ENCODE assay signal across 20 cellular contexts in the genomic region with DNA sequence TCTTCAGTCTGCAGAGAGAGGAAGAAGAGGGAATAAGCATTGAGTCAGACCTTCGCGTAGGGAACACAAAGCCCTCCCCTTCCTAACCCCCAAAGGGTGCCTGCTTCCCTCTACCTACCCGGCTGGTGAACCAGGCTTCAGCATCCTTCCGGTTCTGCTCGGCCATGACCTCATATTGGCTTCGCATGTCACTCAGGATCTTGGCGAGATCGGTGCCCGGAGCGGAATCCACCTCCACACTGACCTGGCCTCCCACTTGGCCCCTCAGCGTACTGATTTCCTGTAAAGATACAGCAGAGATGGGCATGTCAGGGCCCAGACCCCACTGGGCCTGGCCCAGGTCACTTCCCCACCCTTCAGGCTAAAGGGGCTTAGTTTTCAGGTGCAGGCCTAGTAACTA. TPM values are rescaled to one million over a fixed set of nuclear protein-coding genes. Genes with fewer than 3 reads are reported as not detected.
DNase-seq lines count a peak whose midpoint lies in the region; ATAC-seq, FAIRE-seq and TF ChIP-seq lines count a peak whose summit lies in the region.
"Had no signal": no experiment of that assay in that cellular context is flagged by ENCODE, and none has a peak within 500 bp of the region (broad histone marks: within the 10 kb centered on the region; RNA-seq: fewer than 3 reads in every experiment).

No MANE protein-coding gene starts in this region.

- no peak overlapping the region for H3K4ac ChIP-seq in mesenchymal stem cell (ENCODE audit: low read depth in 1 of 2, low read length in 2 of 2)

- H3K4me3 Mint-ChIP-seq in activated CD8-positive, alpha-beta T cell treated with anti-CD3 and anti-CD28 coated beads for 36 hours, result no peak overlapping the region

- H2AK5ac ChIP-seq in mesenchymal stem cell (ENCODE audit: low read length, severe bottlenecking), result no peak overlapping the region

- H4K8ac ChIP-seq in mesenchymal stem cell (ENCODE audit: low read length), result peak overlapping the region; percentile 16

- no peak overlapping the region for H2BK12ac ChIP-seq in mesenchymal stem cell (ENCODE audit: low read length in 2 of 2)

- peaks cover 7% of the 10 kb centered on the region for H3K79me2 ChIP-seq in HepG2 (ENCODE audit: insufficient read depth, low read length)

- H3K9ac ChIP-seq in HepG2 (ENCODE audit: insufficient read depth, low read depth, low read length) (no peak overlapping the region), mesenchymal stem cell (ENCODE audit: low read length) (no peak overlapping the region)
- H3K9ac ChIP-seq: GM23248 had no signal

- no peak overlapping the region for H3K23ac ChIP-seq in mesenchymal stem cell (ENCODE audit: low read length in 2 of 2)

- TF ChIP-seq POLR2A in HepG2 (IDR thresholded peaks at IDR 0.05; ENCODE audit: insufficient read depth in 1 of 2, low read depth in 2 of 2, low read length in 2 of 2) (no peak), right lobe of liver (IDR thresholded peaks at IDR 0.05) (no peak), vagina (IDR thresholded peaks at IDR 0.05) (no peak)

- no peak overlapping the region for H2BK120ac ChIP-seq in mesenchymal stem cell (ENCODE audit: low read depth, low read length)

- H3K4me3 ChIP-seq in HepG2 (replicated peaks in 1 of 3; ENCODE audit: insufficient read depth in 1 of 3, low read depth in 2 of 3, low read length in 3 of 3) (no peak overlapping the region), right lobe of liver (no peak overlapping the region), bronchial epithelial cell (ENCODE audit: low read depth, low read length) (peak overlapping the region; percentile 10), mesenchymal stem cell (ENCODE audit: insufficient read depth in 1 of 2, low read depth in 1 of 2, low read length in 2 of 2) (no peak overlapping the region), vagina (peak overlapping the region in 1 of 2 donors; percentile 10)
- H3K4me3 ChIP-seq: GM23248, SJCRH30 had no signal

- H3K9me3 ChIP-seq in HepG2 (ENCODE audit: low read length), result no peaks in the 10 kb centered on the region
- no peaks in the 10 kb centered on the region for H3K9me3 ChIP-seq in right lobe of liver
- no peaks in the 10 kb centered on the region for H3K9me3 ChIP-seq in mesenchymal stem cell (ENCODE audit: control insufficient read depth, low read length)
- H3K9me3 ChIP-seq in vagina, result no peaks in the 10 kb centered on the region
- H3K9me3 ChIP-seq: SJCRH30 had no signal

- H3K36me3 ChIP-seq in HepG2 (replicated peaks in 1 of 2; ENCODE audit: control insufficient read depth in 1 of 2, insufficient read depth in 2 of 2, low read length in 2 of 2) (peaks cover 0 to 2% of the 10 kb centered on the region in 2 experiments; a peak in 1 of 5 replicates), right lobe of liver (no peaks in the 10 kb centered on the region), bronchial epithelial cell (ENCODE audit: control insufficient read depth, insufficient read depth, low read length) (peaks cover 17% of the 10 kb centered on the region), mesenchymal stem cell (ENCODE audit: control insufficient read depth in 1 of 2, insufficient read depth in 2 of 2, low read depth in 1 of 2, low read length in 2 of 2) (peaks cover 0 to 26% of the 10 kb centered on the region in 2 experiments), vagina (peaks cover 0 to 5% of the 10 kb centered on the region in 2 donors)
- H3K36me3 ChIP-seq: SJCRH30 had no signal

- intact Hi-C loops in HepG2 (cut with micrococcal nuclease; ENCODE audit: unreplicated experiment) (loop anchor here (10.0 kb wide), 1 partner anchor 619 kb away; no protein-coding TSS in a partner anchor), right lobe of liver (cut with DNase I) (no loop called here), vagina (cut with DNase I) (no loop called here)
- intact Hi-C loops in activated CD8-positive, alpha-beta T cell treated with anti-CD3 and anti-CD28 coated beads for 36 hours (cut with micrococcal nuclease), result no loop called here

- DNase-seq in HepG2 (ENCODE audit: low spot score) (no peak), right lobe of liver (no peak), bronchial epithelial cell (ENCODE audit: low read depth) (peak; percentile 46), mesenchymal stem cell (no peak), vagina (ENCODE audit: extremely low spot score in 2 of 2) (no peak), MV-4-11 (lab: John Stamatoyannopoulos, UW) (no peak)
- DNase-seq in activated CD8-positive, alpha-beta T cell treated with anti-CD3 and anti-CD28 coated beads for 36 hours, result no peak
- DNase-seq in stimulated activated CD4-positive, alpha-beta T cell treated with anti-CD3 and anti-CD28 coated beads, Interleukin-4, amount 100 ng/mL, for 4 hours, result no peak
- DNase-seq: DND-41, GF-D8, GM23248, KG1, NCI-H1930, NCI-H2171 treated with DMSO at 0.1 percent for 48 hours, NCI-H510A, SJCRH30 had no signal

- no peaks in the 10 kb centered on the region for H4K20me1 ChIP-seq in HepG2 (ENCODE audit: insufficient read depth, low read length)

- H2AFZ ChIP-seq in HepG2 (ENCODE audit: low read length), result no peak overlapping the region
- no peak overlapping the region for H2AFZ ChIP-seq in mesenchymal stem cell (ENCODE audit: low read depth, low read length)
- H2AFZ ChIP-seq: GM23248 had no signal

- H3K27me3 ChIP-seq in HepG2 (ENCODE audit: control insufficient read depth in 1 of 2, insufficient read depth in 2 of 2, low read length in 2 of 2) (peaks cover 1 to 3% of the 10 kb centered on the region in 2 experiments; a peak in 1 of 5 replicates), right lobe of liver (peaks cover 0 to 8% of the 10 kb centered on the region in 2 donors), bronchial epithelial cell (ENCODE audit: control insufficient read depth, insufficient read depth, low read length) (no peaks in the 10 kb centered on the region), mesenchymal stem cell (ENCODE audit: control insufficient read depth in 1 of 2, insufficient read depth in 1 of 2, low read length in 2 of 2) (peaks cover 0 to 25% of the 10 kb centered on the region in 2 experiments), vagina (no peaks in the 10 kb centered on the region)
- H3K27me3 ChIP-seq: SJCRH30 had no signal

- no peak for TF ChIP-seq EP300 in HepG2 (IDR thresholded peaks at IDR 0.05; ENCODE audit: low read depth in 2 of 2, low read length in 2 of 2)
- TF ChIP-seq EP300 in HepG2 (CRISPR knock-in tag; IDR thresholded peaks at IDR 0.05; ENCODE audit: borderline replicate concordance), result no peak

- H3K36me3 Mint-ChIP-seq in activated CD8-positive, alpha-beta T cell treated with anti-CD3 and anti-CD28 coated beads for 36 hours (ENCODE audit: low read depth), result no peaks in the 10 kb centered on the region

- TF ChIP-seq CTCF in HepG2 (CRISPR knock-in tag; IDR thresholded peaks at IDR 0.05), result no peak
- TF ChIP-seq CTCF in right lobe of liver (IDR thresholded peaks at IDR 0.05), result no peak
- no peak for TF ChIP-seq CTCF in bronchial epithelial cell (IDR thresholded peaks at IDR 0.05; ENCODE audit: insufficient read depth, low read length, severe bottlenecking)
- TF ChIP-seq CTCF in vagina (IDR thresholded peaks at IDR 0.05), result no peak
- no peak for TF ChIP-seq CTCF in activated CD8-positive, alpha-beta T cell treated with anti-CD3 and anti-CD28 coated beads for 36 hours (IDR thresholded peaks at IDR 0.05)

- WGBS in HepG2 (ENCODE audit: low lambda C conversion rate), result 93% methylated on average over 11 of the region's 11 CpGs
- WGBS in right lobe of liver (ENCODE audit: insufficient coverage, low coverage, low lambda C conversion rate, missing lambda C conversion rate), result 93% methylated on average over 5 of the region's 11 CpGs
- 95% methylated on average over 11 of the region's 11 CpGs for WGBS in mesenchymal stem cell

- no peaks in the 10 kb centered on the region for H3K9me3 Mint-ChIP-seq in activated CD8-positive, alpha-beta T cell treated with anti-CD3 and anti-CD28 coated beads for 36 hours

- BruUV-seq in HepG2 (replicated peaks; lab: Mats Ljungman, UMichigan), result no TSS peak

- H3K27me3 Mint-ChIP-seq in activated CD8-positive, alpha-beta T cell treated with anti-CD3 and anti-CD28 coated beads for 36 hours, result peaks cover 28% of the 10 kb centered on the region

- H3K27ac ChIP-seq in HepG2 (ENCODE audit: extremely low read length, insufficient read depth, low read length) (no peak overlapping the region), right lobe of liver (no peak overlapping the region), mesenchymal stem cell (ENCODE audit: low read length, poor library complexity, severe bottlenecking) (no peak overlapping the region), vagina (peak overlapping the region; percentile 87)
- H3K27ac ChIP-seq: GM23248, HL-60, SJCRH30 had no signal

- H3K4me1 ChIP-seq in HepG2 (ENCODE audit: insufficient read depth, low read length) (peaks cover 80% of the 10 kb centered on the region), right lobe of liver (no peaks in the 10 kb centered on the region), mesenchymal stem cell (ENCODE audit: control insufficient read depth, insufficient read depth, low read depth, low read length) (peaks cover 46% of the 10 kb centered on the region), vagina (peaks cover 69% of the 10 kb centered on the region)
- H3K4me1 ChIP-seq: SJCRH30 had no signal

- CTCF ChIA-PET in HepG2 (lab: Yijun Ruan, JAX; ENCODE audit: low intra/inter-chr PET ratio, low total read pairs), result no interaction called here
- CTCF ChIA-PET in activated CD8-positive, alpha-beta T cell treated with anti-CD3 and anti-CD28 coated beads for 36 hours (lab: Charles Lee), result interaction anchor here (1.5 to 3.5 kb wide), 2 partner anchors 25 to 141 kb away, joined by 3 to 14 read pairs; no protein-coding TSS in a partner anchor

- FAIRE-seq in HepG2 (lab: Jason Lieb, UNC) (no peak), bronchial epithelial cell (lab: Jason Lieb, UNC) (no peak)
- FAIRE-seq: D721Med had no signal

- H2BK5ac ChIP-seq in mesenchymal stem cell (ENCODE audit: low read depth, low read length, poor library complexity, severe bottlenecking), result no peak overlapping the region

- POLR2A ChIA-PET in HepG2 (lab: Yijun Ruan, JAX), result no interaction called here
- POLR2A ChIA-PET in activated CD8-positive, alpha-beta T cell treated with anti-CD3 and anti-CD28 coated beads for 36 hours (lab: Charles Lee), result no interaction called here

- H3K79me1 ChIP-seq in mesenchymal stem cell (replicated peaks; ENCODE audit: low read length, poor library complexity, severe bottlenecking), result peaks cover 2% of the 10 kb centered on the region

- no peak overlapping the region for H2BK15ac ChIP-seq in mesenchymal stem cell (ENCODE audit: low read depth, poor library complexity, severe bottlenecking)

- H3K4me2 ChIP-seq in HepG2 (ENCODE audit: low read depth, low read length) (no peak overlapping the region), mesenchymal stem cell (ENCODE audit: low read length, poor library complexity, severe bottlenecking) (no peak overlapping the region)

- TF ChIP-seq RAD21 in HepG2 (CRISPR knock-in tag; IDR thresholded peaks at IDR 0.05), result no peak

- peaks cover 3% of the 10 kb centered on the region for H3K4me1 Mint-ChIP-seq in activated CD8-positive, alpha-beta T cell treated with anti-CD3 and anti-CD28 coated beads for 36 hours (ENCODE audit: low read depth)

- in situ Hi-C loops in HepG2 (cut with HindIII; ENCODE audit: extremely low pct_ligation_motif_present, low pct_unique_long_range_greater_than_20kb), result no loop called here

- H3K18ac ChIP-seq in mesenchymal stem cell (ENCODE audit: low read depth in 1 of 2, low read length in 2 of 2), result no peak overlapping the region

- ATAC-seq in HepG2 (no peak), right lobe of liver (no peak)
- no peak for ATAC-seq in activated CD8-positive, alpha-beta T cell treated with anti-CD3 and anti-CD28 coated beads for 36 hours

- no peak overlapping the region for H3K14ac ChIP-seq in mesenchymal stem cell (ENCODE audit: low read length in 2 of 2)

- H3K27ac Mint-ChIP-seq in activated CD8-positive, alpha-beta T cell treated with anti-CD3 and anti-CD28 coated beads for 36 hours, result no peak overlapping the region

- no peak overlapping the region for H4K91ac ChIP-seq in mesenchymal stem cell (ENCODE audit: low read length)

RNA-seq across cellular contexts. Expression of a gene that starts 3.8 kb away (rescaled TPM):
- total RNA-seq in HepG2 (2016; rRNA removed; fragmentation: Illumina TruSeq; extraction: Trizol), result 114 and 131 TPM in 2 replicates
- 56.4 and 59.6 TPM in 2 replicates for total RNA-seq in HepG2 (2016; cell fraction: cytosol; rRNA removed; fragmentation: Illumina TruSeq; extraction: Trizol; ENCODE audit: low read depth)
- total RNA-seq in HepG2 (2016; cell fraction: insoluble cytoplasmic fraction; rRNA removed; fragmentation: Illumina TruSeq; extraction: Trizol), result 112 and 133 TPM in 2 replicates
- total RNA-seq in HepG2 (2016; cell fraction: membrane; rRNA removed; fragmentation: Illumina TruSeq; extraction: Trizol), result 51.6 and 55.7 TPM in 2 replicates
- 57.9 and 58.1 TPM in 2 replicates for total RNA-seq in HepG2 (2016; cell fraction: nucleus; rRNA removed; fragmentation: Illumina TruSeq; extraction: Trizol)
- polyA plus RNA-seq in HepG2 (2011; rRNA removed), result 142 and 154 TPM in 2 replicates
- polyA plus RNA-seq in HepG2 (2011; cell fraction: cytosol; rRNA removed), result 133 and 195 TPM in 2 replicates
- 87.0 and 93.3 TPM in 2 replicates for polyA plus RNA-seq in HepG2 (2011; cell fraction: nucleus; rRNA removed)
- 47.9 and 55.2 TPM in 2 replicates for polyA plus RNA-seq in HepG2 (2012)
- polyA plus RNA-seq in HepG2 (2016; cell fraction: cytosol; fragmentation: Illumina TruSeq; extraction: Trizol; ENCODE audit: low read depth), result 48.0 and 50.3 TPM in 2 replicates
- 100 and 108 TPM in 2 replicates for polyA plus RNA-seq in HepG2 (2016; cell fraction: insoluble cytoplasmic fraction; fragmentation: Illumina TruSeq; extraction: Trizol; ENCODE audit: low read depth)
- 41.2 and 41.6 TPM in 2 replicates for polyA plus RNA-seq in HepG2 (2016; cell fraction: membrane; fragmentation: Illumina TruSeq; extraction: Trizol; ENCODE audit: low read depth)
- 79.3 and 85.0 TPM in 2 replicates for polyA plus RNA-seq in HepG2 (2016; cell fraction: nucleus; fragmentation: Illumina TruSeq; extraction: Trizol; ENCODE audit: insufficient read depth, low read depth)
- 163 and 173 TPM in 2 replicates for polyA minus RNA-seq in HepG2 (2011; rRNA and poly(A)+ RNA removed; ENCODE audit: low replicate concordance)
- 82.1 and 108 TPM in 2 replicates for polyA minus RNA-seq in HepG2 (2011; cell fraction: cytosol; rRNA and poly(A)+ RNA removed)
- 23.6 and 27.8 TPM in 2 replicates for polyA minus RNA-seq in HepG2 (2011; cell fraction: nucleus; rRNA and poly(A)+ RNA removed)
- total RNA-seq in right lobe of liver, result 1 to 10 TPM in 5 of 6 experiments, under 1 TPM in 1; 0.87 to 4.3 (median 2.5) TPM
- total RNA-seq in bronchial epithelial cell, result 3,104 and 4,112 TPM in 2 replicates
- polyA plus RNA-seq in mesenchymal stem cell (2013, experiment 1 of 2), result 92.7 TPM
- polyA plus RNA-seq in mesenchymal stem cell (2013, experiment 2 of 2), result 91.5 TPM
- total RNA-seq in vagina, result 198 TPM
- not detected for total RNA-seq in activated CD8-positive, alpha-beta T cell treated with anti-CD3 and anti-CD28 coated beads for 36 hours
- total RNA-seq: SJCRH30 had no signal

RNA-seq across cellular contexts. Expression of a gene that starts 5.6 kb away (rescaled TPM):
- total RNA-seq in HepG2 (2016; rRNA removed; fragmentation: Illumina TruSeq; extraction: Trizol) (0.46 and 0.94 TPM in 2 replicates), right lobe of liver (not detected), bronchial epithelial cell (67.9 and 71.8 TPM in 2 replicates), vagina (931 TPM)
- 0.26 and 0.30 TPM in 2 replicates for total RNA-seq in HepG2 (2016; cell fraction: cytosol; rRNA removed; fragmentation: Illumina TruSeq; extraction: Trizol; ENCODE audit: low read depth)
- 0.52 and 0.62 TPM in 2 replicates for total RNA-seq in HepG2 (2016; cell fraction: insoluble cytoplasmic fraction; rRNA removed; fragmentation: Illumina TruSeq; extraction: Trizol)
- total RNA-seq in HepG2 (2016; cell fraction: membrane; rRNA removed; fragmentation: Illumina TruSeq; extraction: Trizol), result 0.53 and 0.59 TPM in 2 replicates
- 0.63 and 1.2 TPM in 2 replicates for total RNA-seq in HepG2 (2016; cell fraction: nucleus; rRNA removed; fragmentation: Illumina TruSeq; extraction: Trizol)
- polyA plus RNA-seq in HepG2 (2011; rRNA removed), result 0.63 and 1.2 TPM in 2 replicates
- polyA plus RNA-seq in HepG2 (2011; cell fraction: cytosol; rRNA removed), result 0.85 and 0.87 TPM in 2 replicates
- polyA plus RNA-seq in HepG2 (2011; cell fraction: nucleus; rRNA removed), result 1.6 and 2.2 TPM in 2 replicates
- polyA plus RNA-seq in HepG2 (2012), result 0.27 and 0.33 TPM in 2 replicates
- polyA plus RNA-seq in HepG2 (2016; cell fraction: cytosol; fragmentation: Illumina TruSeq; extraction: Trizol; ENCODE audit: low read depth), result 0.18 and 0.42 TPM in 2 replicates
- polyA plus RNA-seq in HepG2 (2016; cell fraction: insoluble cytoplasmic fraction; fragmentation: Illumina TruSeq; extraction: Trizol; ENCODE audit: low read depth), result 0.56 and 0.61 TPM in 2 replicates
- 0.31 and 0.50 TPM in 2 replicates for polyA plus RNA-seq in HepG2 (2016; cell fraction: membrane; fragmentation: Illumina TruSeq; extraction: Trizol; ENCODE audit: low read depth)
- 1.0 TPM in 2 replicates for polyA plus RNA-seq in HepG2 (2016; cell fraction: nucleus; fragmentation: Illumina TruSeq; extraction: Trizol; ENCODE audit: insufficient read depth, low read depth)
- 0.28 and 4.2 TPM in 2 replicates for polyA minus RNA-seq in HepG2 (2011; rRNA and poly(A)+ RNA removed; ENCODE audit: low replicate concordance)
- polyA minus RNA-seq in HepG2 (2011; cell fraction: cytosol; rRNA and poly(A)+ RNA removed), result 1.1 TPM in 1 of 2 replicates, not detected in the other
- polyA minus RNA-seq in HepG2 (2011; cell fraction: nucleus; rRNA and poly(A)+ RNA removed), result 0.39 and 0.62 TPM in 2 replicates
- polyA plus RNA-seq in mesenchymal stem cell (2013, experiment 1 of 2), result 0.46 TPM
- polyA plus RNA-seq in mesenchymal stem cell (2013, experiment 2 of 2), result 0.52 TPM
- total RNA-seq in activated CD8-positive, alpha-beta T cell treated with anti-CD3 and anti-CD28 coated beads for 36 hours, result not detected
- total RNA-seq: A673 had no signal

RNA-seq across cellular contexts. Expression of a gene that starts 18.8 kb away (rescaled TPM):
- total RNA-seq in HepG2 (2016; rRNA removed; fragmentation: Illumina TruSeq; extraction: Trizol) (not detected in 2 replicates), right lobe of liver (1 to 10 TPM in 1 of 6 experiments, not detected in 5; 1.6 TPM), bronchial epithelial cell (112 and 242 TPM in 2 replicates), vagina (10,968 TPM)
- not detected in 2 replicates for total RNA-seq in HepG2 (2016; cell fraction: cytosol; rRNA removed; fragmentation: Illumina TruSeq; extraction: Trizol; ENCODE audit: low read depth)
- total RNA-seq in HepG2 (2016; cell fraction: insoluble cytoplasmic fraction; rRNA removed; fragmentation: Illumina TruSeq; extraction: Trizol), result not detected in 2 replicates
- total RNA-seq in HepG2 (2016; cell fraction: membrane; rRNA removed; fragmentation: Illumina TruSeq; extraction: Trizol), result not detected in 2 replicates
- total RNA-seq in HepG2 (2016; cell fraction: nucleus; rRNA removed; fragmentation: Illumina TruSeq; extraction: Trizol), result not detected in 2 replicates
- 0.30 TPM in 1 of 2 replicates, not detected in the other for polyA plus RNA-seq in HepG2 (2011; rRNA removed)
- polyA plus RNA-seq in HepG2 (2011; cell fraction: cytosol; rRNA removed), result 0.05 TPM in 1 of 2 replicates, not detected in the other
- 0.09 TPM in 1 of 2 replicates, not detected in the other for polyA plus RNA-seq in HepG2 (2011; cell fraction: nucleus; rRNA removed)
- not detected in 2 replicates for polyA plus RNA-seq in HepG2 (2012)
- polyA plus RNA-seq in HepG2 (2016; cell fraction: cytosol; fragmentation: Illumina TruSeq; extraction: Trizol; ENCODE audit: low read depth), result not detected in 2 replicates
- not detected in 2 replicates for polyA plus RNA-seq in HepG2 (2016; cell fraction: insoluble cytoplasmic fraction; fragmentation: Illumina TruSeq; extraction: Trizol; ENCODE audit: low read depth)
- not detected in 2 replicates for polyA plus RNA-seq in HepG2 (2016; cell fraction: membrane; fragmentation: Illumina TruSeq; extraction: Trizol; ENCODE audit: low read depth)
- polyA plus RNA-seq in HepG2 (2016; cell fraction: nucleus; fragmentation: Illumina TruSeq; extraction: Trizol; ENCODE audit: insufficient read depth, low read depth), result not detected in 2 replicates
- polyA minus RNA-seq in HepG2 (2011; rRNA and poly(A)+ RNA removed; ENCODE audit: low replicate concordance), result 0.70 TPM in 1 of 2 replicates, not detected in the other
- not detected in 2 replicates for polyA minus RNA-seq in HepG2 (2011; cell fraction: cytosol; rRNA and poly(A)+ RNA removed)
- not detected in 2 replicates for polyA minus RNA-seq in HepG2 (2011; cell fraction: nucleus; rRNA and poly(A)+ RNA removed)
- not detected for polyA plus RNA-seq in mesenchymal stem cell (2013, experiment 1 of 2)
- not detected for polyA plus RNA-seq in mesenchymal stem cell (2013, experiment 2 of 2)
- total RNA-seq in activated CD8-positive, alpha-beta T cell treated with anti-CD3 and anti-CD28 coated beads for 36 hours, result not detected
- total RNA-seq: A673, GM23248 had no signal
- polyA plus RNA-seq: GM23248 had no signal

RNA-seq across cellular contexts. Expression of a gene that starts 34.6 kb away (rescaled TPM):
- total RNA-seq in HepG2 (2016; rRNA removed; fragmentation: Illumina TruSeq; extraction: Trizol), result not detected in 2 replicates
- not detected in 2 replicates for total RNA-seq in HepG2 (2016; cell fraction: cytosol; rRNA removed; fragmentation: Illumina TruSeq; extraction: Trizol; ENCODE audit: low read depth)
- not detected in 2 replicates for total RNA-seq in HepG2 (2016; cell fraction: insoluble cytoplasmic fraction; rRNA removed; fragmentation: Illumina TruSeq; extraction: Trizol)
- total RNA-seq in HepG2 (2016; cell fraction: membrane; rRNA removed; fragmentation: Illumina TruSeq; extraction: Trizol), result not detected in 2 replicates
- total RNA-seq in HepG2 (2016; cell fraction: nucleus; rRNA removed; fragmentation: Illumina TruSeq; extraction: Trizol), result not detected in 2 replicates
- not detected in 2 replicates for polyA plus RNA-seq in HepG2 (2011; rRNA removed)
- not detected in 2 replicates for polyA plus RNA-seq in HepG2 (2011; cell fraction: cytosol; rRNA removed)
- polyA plus RNA-seq in HepG2 (2011; cell fraction: nucleus; rRNA removed), result not detected in 2 replicates
- not detected in 2 replicates for polyA plus RNA-seq in HepG2 (2012)
- not detected in 2 replicates for polyA plus RNA-seq in HepG2 (2016; cell fraction: cytosol; fragmentation: Illumina TruSeq; extraction: Trizol; ENCODE audit: low read depth)
- polyA plus RNA-seq in HepG2 (2016; cell fraction: insoluble cytoplasmic fraction; fragmentation: Illumina TruSeq; extraction: Trizol; ENCODE audit: low read depth), result not detected in 2 replicates
- not detected in 2 replicates for polyA plus RNA-seq in HepG2 (2016; cell fraction: membrane; fragmentation: Illumina TruSeq; extraction: Trizol; ENCODE audit: low read depth)
- not detected in 2 replicates for polyA plus RNA-seq in HepG2 (2016; cell fraction: nucleus; fragmentation: Illumina TruSeq; extraction: Trizol; ENCODE audit: insufficient read depth, low read depth)
- not detected in 2 replicates for polyA minus RNA-seq in HepG2 (2011; rRNA and poly(A)+ RNA removed; ENCODE audit: low replicate concordance)
- not detected in 2 replicates for polyA minus RNA-seq in HepG2 (2011; cell fraction: cytosol; rRNA and poly(A)+ RNA removed)
- not detected in 2 replicates for polyA minus RNA-seq in HepG2 (2011; cell fraction: nucleus; rRNA and poly(A)+ RNA removed)
- total RNA-seq in right lobe of liver, result not detected
- total RNA-seq in bronchial epithelial cell, result under 0.01 TPM in 1 of 2 replicates, not detected in the other
- polyA plus RNA-seq in mesenchymal stem cell (2013, experiment 1 of 2), result 0.11 TPM
- polyA plus RNA-seq in mesenchymal stem cell (2013, experiment 2 of 2), result 0.11 TPM
- not detected for total RNA-seq in vagina
- not detected for total RNA-seq in activated CD8-positive, alpha-beta T cell treated with anti-CD3 and anti-CD28 coated beads for 36 hours
- total RNA-seq: A673, GM23248, SJCRH30 had no signal
- polyA plus RNA-seq: GM23248 had no signal

RNA-seq across cellular contexts. Expression of a gene that starts 43.3 kb away (rescaled TPM):
- total RNA-seq in HepG2 (2016; rRNA removed; fragmentation: Illumina TruSeq; extraction: Trizol) (not detected in 2 replicates), right lobe of liver (not detected), bronchial epithelial cell (not detected in 2 replicates), vagina (not detected)
- not detected in 2 replicates for total RNA-seq in HepG2 (2016; cell fraction: cytosol; rRNA removed; fragmentation: Illumina TruSeq; extraction: Trizol; ENCODE audit: low read depth)
- not detected in 2 replicates for total RNA-seq in HepG2 (2016; cell fraction: insoluble cytoplasmic fraction; rRNA removed; fragmentation: Illumina TruSeq; extraction: Trizol)
- total RNA-seq in HepG2 (2016; cell fraction: membrane; rRNA removed; fragmentation: Illumina TruSeq; extraction: Trizol), result not detected in 2 replicates
- total RNA-seq in HepG2 (2016; cell fraction: nucleus; rRNA removed; fragmentation: Illumina TruSeq; extraction: Trizol), result not detected in 2 replicates
- not detected in 2 replicates for polyA plus RNA-seq in HepG2 (2011; rRNA removed)
- not detected in 2 replicates for polyA plus RNA-seq in HepG2 (2011; cell fraction: cytosol; rRNA removed)
- not detected in 2 replicates for polyA plus RNA-seq in HepG2 (2011; cell fraction: nucleus; rRNA removed)
- not detected in 2 replicates for polyA plus RNA-seq in HepG2 (2012)
- polyA plus RNA-seq in HepG2 (2016; cell fraction: cytosol; fragmentation: Illumina TruSeq; extraction: Trizol; ENCODE audit: low read depth), result not detected in 2 replicates
- polyA plus RNA-seq in HepG2 (2016; cell fraction: insoluble cytoplasmic fraction; fragmentation: Illumina TruSeq; extraction: Trizol; ENCODE audit: low read depth), result not detected in 2 replicates
- polyA plus RNA-seq in HepG2 (2016; cell fraction: membrane; fragmentation: Illumina TruSeq; extraction: Trizol; ENCODE audit: low read depth), result not detected in 2 replicates
- not detected in 2 replicates for polyA plus RNA-seq in HepG2 (2016; cell fraction: nucleus; fragmentation: Illumina TruSeq; extraction: Trizol; ENCODE audit: insufficient read depth, low read depth)
- polyA minus RNA-seq in HepG2 (2011; rRNA and poly(A)+ RNA removed; ENCODE audit: low replicate concordance), result not detected in 2 replicates
- not detected in 2 replicates for polyA minus RNA-seq in HepG2 (2011; cell fraction: cytosol; rRNA and poly(A)+ RNA removed)
- polyA minus RNA-seq in HepG2 (2011; cell fraction: nucleus; rRNA and poly(A)+ RNA removed), result not detected in 2 replicates
- polyA plus RNA-seq in mesenchymal stem cell (2013, experiment 1 of 2), result not detected
- polyA plus RNA-seq in mesenchymal stem cell (2013, experiment 2 of 2), result not detected
- total RNA-seq in activated CD8-positive, alpha-beta T cell treated with anti-CD3 and anti-CD28 coated beads for 36 hours, result not detected
- total RNA-seq: A673, GM23248, M059J, SJCRH30 had no signal
- polyA plus RNA-seq: GM23248 had no signal

Comparison
In these comparisons a context has a peak if more than half of its experiments do, and no peak if none do; other contexts are left out.
1. RNA of a gene that starts 3.8 kb away (total RNA-seq): 3,104 to 4,112 TPM in bronchial epithelial cell, 198 TPM in vagina (single experiment) and 51.6 to 133 TPM in HepG2; 0.87 to 4.3 TPM in right lobe of liver and not detected in activated CD8-positive, alpha-beta T cell treated with anti-CD3 and anti-CD28 coated beads for 36 hours; every median in the first group is over 10 times any median in the second.
2. RNA of a gene that starts 5.6 kb away (total RNA-seq): 931 TPM in vagina (single experiment) and 67.9 to 71.8 TPM in bronchial epithelial cell; 0.26 to 1.2 TPM in HepG2, not detected in right lobe of liver and not detected in activated CD8-positive, alpha-beta T cell treated with anti-CD3 and anti-CD28 coated beads for 36 hours; every median in the first group is over 10 times any median in the second.
3. RNA of a gene that starts 18.8 kb away (total RNA-seq): 10,968 TPM in vagina (single experiment); 112 to 242 TPM in bronchial epithelial cell, not detected in HepG2, 1.6 TPM in right lobe of liver and not detected in activated CD8-positive, alpha-beta T cell treated with anti-CD3 and anti-CD28 coated beads for 36 hours; every median in the first group is over 10 times any median in the second.